2 cellular contexts compared by ENCODE assay signal in the genomic region with DNA sequence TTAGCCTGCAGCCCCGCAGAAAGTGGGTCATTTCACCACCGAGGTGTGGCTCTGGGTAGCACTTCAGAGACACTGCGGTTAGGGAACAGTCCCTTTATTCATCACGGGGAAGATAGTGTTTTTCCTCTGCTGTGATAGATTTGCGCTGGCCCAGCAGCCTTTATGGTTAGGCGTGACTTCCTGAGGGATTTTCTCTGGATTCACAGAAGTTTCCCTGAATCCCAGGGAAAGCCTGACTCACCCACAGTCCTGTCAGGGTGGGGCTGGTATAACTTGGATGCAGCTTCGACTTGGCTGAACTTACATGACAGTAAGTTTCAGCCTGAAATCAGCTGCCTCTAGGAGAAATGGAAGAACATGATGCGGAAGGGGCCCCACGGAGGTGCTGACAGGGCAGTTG.
TF ChIP-seq lines count a peak whose summit lies in the region.

No MANE protein-coding gene starts in this region.

TF ChIP-seq in IMR-90, 13 proteins besides CTCF, POLR2A, EP300 and RAD21:
- TF ChIP-seq NFE2L2 (IDR thresholded peaks at IDR 0.05; ENCODE audit: low read depth, low read length) (no peak), RCOR1 (IDR thresholded peaks at IDR 0.05; ENCODE audit: insufficient replicate concordance, low read length) (no peak), MXI1 (IDR thresholded peaks at IDR 0.05; ENCODE audit: borderline replicate concordance, low read depth, low read length) (no peak), FOS (IDR thresholded peaks at IDR 0.05; ENCODE audit: low read depth, low read length) (no peak), BHLHE40 (IDR thresholded peaks at IDR 0.05; ENCODE audit: low read depth, low read length) (no peak), CHD1 (IDR thresholded peaks at IDR 0.05; ENCODE audit: low read depth, low read length) (no peak)
- TF ChIP-seq, protein P1, sequence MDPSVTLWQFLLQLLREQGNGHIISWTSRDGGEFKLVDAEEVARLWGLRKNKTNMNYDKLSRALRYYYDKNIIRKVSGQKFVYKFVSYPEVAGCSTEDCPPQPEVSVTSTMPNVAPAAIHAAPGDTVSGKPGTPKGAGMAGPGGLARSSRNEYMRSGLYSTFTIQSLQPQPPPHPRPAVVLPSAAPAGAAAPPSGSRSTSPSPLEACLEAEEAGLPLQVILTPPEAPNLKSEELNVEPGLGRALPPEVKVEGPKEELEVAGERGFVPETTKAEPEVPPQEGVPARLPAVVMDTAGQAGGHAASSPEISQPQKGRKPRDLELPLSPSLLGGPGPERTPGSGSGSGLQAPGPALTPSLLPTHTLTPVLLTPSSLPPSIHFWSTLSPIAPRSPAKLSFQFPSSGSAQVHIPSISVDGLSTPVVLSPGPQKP (IDR thresholded peaks at IDR 0.05; ENCODE audit: borderline replicate concordance, low read depth, low read length) = no peak

TF ChIP-seq in H1, 55 proteins besides CTCF, POLR2A, EP300 and RAD21:
- TF ChIP-seq TAF1 (IDR thresholded peaks at IDR 0.05; ENCODE audit: low read depth, low read length) (no peak), JUND (IDR thresholded peaks at IDR 0.05; ENCODE audit: low read length) (no peak), CBX8 (IDR thresholded peaks at IDR 0.05; ENCODE audit: borderline replicate concordance, low read depth, low read length) (no peak), GABPA (IDR thresholded peaks at IDR 0.05; ENCODE audit: borderline replicate concordance, insufficient read depth, low read length) (no peak)
